ENCODE assay signal across 20 cellular contexts in the genomic region with DNA sequence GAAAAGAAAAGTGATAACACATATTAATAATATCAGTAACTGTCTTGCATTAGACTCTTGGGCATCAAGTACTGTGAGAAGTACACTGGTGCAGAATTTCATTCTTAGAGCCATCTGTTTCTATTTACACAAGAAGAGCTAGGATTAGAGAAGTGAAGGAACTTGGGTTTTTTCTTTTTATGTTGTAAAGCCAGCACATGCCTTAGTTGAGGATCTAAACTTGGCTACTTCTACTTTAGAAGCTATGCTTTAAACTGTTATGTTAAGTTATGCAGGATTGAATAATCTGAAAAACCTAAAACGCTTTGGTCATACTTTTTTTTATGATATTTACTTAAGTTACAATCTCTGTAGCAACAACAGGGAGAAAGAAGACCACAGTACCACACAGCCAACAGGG.
"Had no signal": no experiment of that assay in that cellular context is flagged by ENCODE, and none has a peak within 500 bp of the region (broad histone marks: within the 10 kb centered on the region; RNA-seq: fewer than 3 reads in every experiment).

No MANE protein-coding gene starts in this region.

- H3K4me3 ChIP-seq: breast epithelium, lung, mucosa of descending colon, tibial nerve, vagina had no signal

- DNase-seq: activated CD4-positive, alpha-beta memory T cell treated with anti-CD3 and anti-CD28 coated beads, Interleukin-2, amount 10 ng/mL, durations not matched to agents 7 days and 5 days; activated CD4-positive, alpha-beta T cell treated with anti-CD3 and anti-CD28 coated beads for 36 hours; activated CD8-positive, alpha-beta memory T cell treated with anti-CD3 and anti-CD28 coated beads, Interleukin-2, amount 50 U/mL, for 4 hours; activated gamma-delta T cell treated with Interleukin-2 at 50 U/mL for 16 hours; activated naive CD8-positive, alpha-beta T cell treated with anti-CD3 and anti-CD28 coated beads, Interleukin-2, amount 10 ng/mL, durations not matched to agents 7 days and 5 days; activated T-cell treated with anti-CD3 and anti-CD28 coated beads, Interleukin-2, amount 50 U/mL, for 72 hours; aorta; glutamatergic neuron; immature natural killer cell; left colon; mucosa of descending colon; naive thymus-derived CD8-positive, alpha-beta T cell; right cardiac atrium; small intestine; WERI-Rb-1 had no signal

- ATAC-seq: activated CD4-positive, alpha-beta T cell treated with anti-CD3 and anti-CD28 coated beads for 36 hours; activated T-cell treated with anti-CD3 and anti-CD28 coated beads, Interleukin-2, amount 50 U/mL, for 72 hours; left colon; mucosa of descending colon; naive thymus-derived CD8-positive, alpha-beta T cell; right cardiac atrium; stimulated activated effector memory CD8-positive, alpha-beta T cell treated with anti-CD3 and anti-CD28 coated beads, Interleukin-12 subunit alpha, Interleukin-12 subunit beta, amount 100 ng/mL, for 72 hours had no signal
